In the genomic region with DNA sequence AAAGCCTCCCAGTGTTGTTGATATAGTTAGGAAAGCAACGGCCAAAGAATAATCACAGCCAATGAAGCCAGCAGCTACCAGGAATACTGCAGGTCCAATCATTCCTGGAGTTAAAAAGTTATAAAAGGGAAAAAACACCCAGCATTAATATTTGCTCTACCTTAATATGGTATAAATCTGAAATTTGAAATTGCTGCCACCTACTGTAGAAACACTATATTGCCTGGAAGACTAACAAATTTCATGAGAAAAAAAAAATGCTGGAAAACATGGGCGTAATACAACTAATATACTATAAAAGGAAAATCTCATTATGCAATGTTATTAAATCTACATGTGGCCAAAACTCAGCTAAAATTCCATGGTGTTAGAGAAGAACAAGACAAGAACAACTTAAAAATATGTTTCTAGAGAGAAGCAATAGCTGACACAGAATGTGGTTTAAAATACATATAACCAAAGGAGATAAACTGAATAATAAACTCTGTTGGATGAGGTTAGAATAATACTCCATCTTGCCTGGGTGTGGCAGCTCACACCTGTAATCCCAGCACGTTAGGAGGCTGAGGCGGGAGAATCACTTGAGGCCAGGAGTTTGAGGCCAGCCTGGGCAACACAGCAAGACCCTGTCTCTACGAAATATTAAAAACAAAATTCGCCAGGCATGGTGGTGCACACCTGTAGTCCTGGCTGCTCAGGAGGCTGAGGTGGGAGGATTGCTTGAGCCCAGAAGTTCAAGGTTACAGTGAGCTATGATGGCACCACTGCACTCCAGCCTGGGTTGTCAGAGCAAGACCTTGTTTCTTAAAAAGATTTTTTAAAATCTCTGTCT, we compare ENCODE assay signal across 9 cellular contexts. TPM values are rescaled to one million over a fixed set of nuclear protein-coding genes. Genes with fewer than 3 reads are reported as not detected.
DNase-seq lines count a peak whose midpoint lies in the region; ATAC-seq and TF ChIP-seq lines count a peak whose summit lies in the region.
"Had no signal": no experiment of that assay in that cellular context is flagged by ENCODE, and none has a peak within 500 bp of the region (broad histone marks: within the 10 kb centered on the region; RNA-seq: fewer than 3 reads in every experiment).

No MANE protein-coding gene starts in this region.

- no peak for TF ChIP-seq EP300 in sigmoid colon (IDR thresholded peaks at IDR 0.05)

- intact Hi-C loops in activated B cell treated with CpG ODN at 0.5 μM for 24 hours (cut with micrococcal nuclease) (loop anchor here (1.0 to 5.0 kb wide), 7 partner anchors 25 to 283 kb away; a partner anchor contains a TSS), left ventricle myocardium inferior (cut with micrococcal nuclease) (no loop called here), sigmoid colon (cut with DNase I) (loop anchor here (1.0 kb wide), 1 partner anchor 95 kb away; no protein-coding TSS in a partner anchor)

- H3K4me2 ChIP-seq in Loucy (ENCODE audit: low read depth, low read length, poor library complexity, severe bottlenecking): no peak overlapping the region

- POLR2A ChIA-PET in activated B cell treated with CpG ODN at 0.5 μM for 24 hours (lab: Charles Lee): interaction anchor here (0.5 to 6.7 kb wide), 9 partner anchors 24 to 178 kb away, joined by 3 to 86 read pairs (median 7); a partner anchor contains a TSS

- H3K27ac ChIP-seq in left ventricle myocardium inferior (replicated peaks) (no peak overlapping the region), sigmoid colon (peak overlapping the region in 1 of 4 donors; percentile 38)

- H3K9me3 ChIP-seq in Loucy (ENCODE audit: insufficient read depth, low read depth, low read length): no peaks in the 10 kb centered on the region
- no peaks in the 10 kb centered on the region for H3K9me3 ChIP-seq in left ventricle myocardium inferior (replicated peaks)
- H3K9me3 ChIP-seq in sigmoid colon: no peaks in the 10 kb centered on the region

- peaks cover 5% of the 10 kb centered on the region for H3K4me1 Mint-ChIP-seq in activated B cell treated with CpG ODN at 0.5 μM for 24 hours

- H3K4me1 ChIP-seq in Loucy (ENCODE audit: insufficient read depth, low read length, poor library complexity, severe bottlenecking): no peaks in the 10 kb centered on the region
- H3K4me1 ChIP-seq in left ventricle myocardium inferior: peaks cover 5% of the 10 kb centered on the region
- peaks cover 0 to 5% (median 2%) of the 10 kb centered on the region in 4 donors for H3K4me1 ChIP-seq in sigmoid colon

- no peaks in the 10 kb centered on the region for H4K20me1 ChIP-seq in Loucy (ENCODE audit: insufficient read depth, low read length, poor library complexity, severe bottlenecking)

- H3K27me3 ChIP-seq in Loucy (ENCODE audit: insufficient read depth, low read length, poor library complexity, severe bottlenecking) (no peaks in the 10 kb centered on the region), left ventricle myocardium inferior (ENCODE audit: low read depth) (no peaks in the 10 kb centered on the region), sigmoid colon (no peaks in the 10 kb centered on the region)

- no peaks in the 10 kb centered on the region for H3K9me3 Mint-ChIP-seq in activated B cell treated with CpG ODN at 0.5 μM for 24 hours
- H3K9me3 Mint-ChIP-seq: activated naive CD4-positive, alpha-beta T cell treated with anti-CD3 and anti-CD28 coated beads, Interleukin-2, amount 50 U/mL, for 24 hours had no signal

- CTCF ChIA-PET in activated B cell treated with CpG ODN at 0.5 μM for 24 hours (lab: Charles Lee): interaction anchor here (0.7 to 5.1 kb wide), 16 partner anchors 12 to 159 kb away, joined by 3 to 64 read pairs (median 4); a partner anchor contains a TSS

- ATAC-seq in activated B cell treated with CpG ODN at 0.5 μM for 24 hours (ENCODE audit: low read depth): peak; percentile 67
- ATAC-seq in HG02840 (IDR thresholded peaks at IDR 0.05; ENCODE audit: low FRiP score, unreplicated experiment): no peak

- H3K36me3 ChIP-seq in Loucy (ENCODE audit: insufficient read depth, low read length): peaks cover 21% of the 10 kb centered on the region; the same call in 1 of the 2 replicates
- H3K36me3 ChIP-seq in left ventricle myocardium inferior: peaks cover 94% of the 10 kb centered on the region
- H3K36me3 ChIP-seq in sigmoid colon: peaks cover 8 to 66% (median 17%) of the 10 kb centered on the region in 4 donors

- no peaks in the 10 kb centered on the region for H3K79me2 ChIP-seq in Loucy (ENCODE audit: insufficient read depth, low read length)

- no peaks in the 10 kb centered on the region for H3K27me3 Mint-ChIP-seq in activated B cell treated with CpG ODN at 0.5 μM for 24 hours
- H3K27me3 Mint-ChIP-seq: activated naive CD4-positive, alpha-beta T cell treated with anti-CD3 and anti-CD28 coated beads, Interleukin-2, amount 50 U/mL, for 24 hours had no signal

- H3K4me3 ChIP-seq in Loucy (ENCODE audit: low read length, poor library complexity, severe bottlenecking) (no peak overlapping the region), left ventricle myocardium inferior (no peak overlapping the region), sigmoid colon (no peak overlapping the region)

- no peak for TF ChIP-seq POLR2A in sigmoid colon (IDR thresholded peaks at IDR 0.05)

- 55 to 71% methylated on average over 6 of the region's 6 CpGs for WGBS in sigmoid colon, 2 donors

- H3K4me3 Mint-ChIP-seq in activated B cell treated with CpG ODN at 0.5 μM for 24 hours: no peak overlapping the region
- H3K4me3 Mint-ChIP-seq: activated naive CD4-positive, alpha-beta T cell treated with anti-CD3 and anti-CD28 coated beads, Interleukin-2, amount 50 U/mL, for 24 hours had no signal

- H3K27ac Mint-ChIP-seq in activated B cell treated with CpG ODN at 0.5 μM for 24 hours: no peak overlapping the region
- H3K27ac Mint-ChIP-seq: activated naive CD4-positive, alpha-beta T cell treated with anti-CD3 and anti-CD28 coated beads, Interleukin-2, amount 50 U/mL, for 24 hours had no signal

- H3K36me3 Mint-ChIP-seq in activated B cell treated with CpG ODN at 0.5 μM for 24 hours (ENCODE audit: low read depth): peaks cover 40% of the 10 kb centered on the region

- H3F3A ChIP-seq in Loucy (ENCODE audit: low read depth): no peaks in the 10 kb centered on the region

- H2AFZ ChIP-seq in Loucy (ENCODE audit: low read length): no peak overlapping the region

- DNase-seq in NOMO-1 (lab: John Stamatoyannopoulos, UW; ENCODE audit: unreplicated experiment in 2 of 2): peak; percentile 15 to 61
- DNase-seq in NOMO-1 treated with dmso at 0.1 percent for 144 hours (lab: John Stamatoyannopoulos, UW; ENCODE audit: unreplicated experiment): no peak
- DNase-seq in activated B cell treated with CpG ODN at 0.5 μM for 24 hours: no peak
- no peak for DNase-seq in left ventricle myocardium inferior
- no peak for DNase-seq in sigmoid colon
- no peak for DNase-seq in activated CD4-positive, alpha-beta T cell treated with anti-CD3 and anti-CD28 coated beads for 1 hour

- TF ChIP-seq CTCF in Loucy (conservative IDR thresholded peaks at IDR 0.05; ENCODE audit: low read length) (peak; percentile 70), activated B cell treated with CpG ODN at 0.5 μM for 24 hours (IDR thresholded peaks at IDR 0.05) (no peak), left ventricle myocardium inferior (IDR thresholded peaks at IDR 0.05; ENCODE audit: borderline replicate concordance) (peak; percentile 79), sigmoid colon (IDR thresholded peaks at IDR 0.05) (peak; percentile 44 to 70 (median 52))

- no peaks in the 10 kb centered on the region for H3K9me2 ChIP-seq in Loucy (replicated peaks; ENCODE audit: low read depth, low read length)

- no peak overlapping the region for H3K9ac ChIP-seq in Loucy (ENCODE audit: low read depth, low read length, poor library complexity, severe bottlenecking)

RNA-seq across cellular contexts. Expression of a gene that starts 43.1 kb away (rescaled TPM):
- total RNA-seq in activated B cell treated with CpG ODN at 0.5 μM for 24 hours (6.3 and 7.5 TPM in 2 replicates), left ventricle myocardium inferior (5.3 TPM), sigmoid colon (10 to 100 TPM; 12.2 to 18.2 (median 14.8) TPM)
- polyA plus RNA-seq in sigmoid colon: 10 to 100 TPM in 1 of 3 donors, 1 to 10 TPM in 2; 7.6 to 17.4 (median 9.0) TPM

Comparison
In these comparisons a context has a peak if more than half of its experiments do, and no peak if none do; other contexts are left out.
1. DNase-seq: peak in NOMO-1 (2 of 2); none in NOMO-1 treated with dmso at 0.1 percent for 144 hours (single experiment), activated B cell treated with CpG ODN at 0.5 μM for 24 hours (single experiment), left ventricle myocardium inferior (single experiment), sigmoid colon (single experiment) and activated CD4-positive, alpha-beta T cell treated with anti-CD3 and anti-CD28 coated beads for 1 hour (single experiment).